ENCODE assay signal across 27 cellular contexts in the genomic region with DNA sequence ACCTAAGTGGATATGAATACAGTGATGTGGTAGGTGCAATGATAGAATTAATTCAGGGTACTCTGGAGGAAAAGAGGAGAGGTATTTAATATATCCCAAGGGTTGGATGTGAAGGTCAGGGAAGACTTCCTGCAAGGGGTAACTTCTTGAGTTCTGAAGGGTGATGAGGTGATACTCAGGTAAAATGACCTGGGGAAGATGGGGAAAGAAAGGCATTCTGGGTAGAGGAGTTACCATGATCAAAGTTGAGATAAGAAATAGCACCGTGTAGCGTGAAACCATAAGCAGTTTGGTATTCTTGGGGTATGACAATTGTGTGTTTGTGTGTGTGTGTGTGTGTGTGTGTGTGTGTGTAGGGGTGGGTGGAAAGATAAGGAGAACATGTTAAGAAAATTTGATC.
A peak's percentile ranks its signal among the peaks of the same experiment; 100 is the strongest.
DNase-seq lines count a peak whose midpoint lies in the region; TF ChIP-seq lines count a peak whose summit lies in the region.
"Had no signal": no experiment of that assay in that cellular context is flagged by ENCODE, and none has a peak within 500 bp of the region (broad histone marks: within the 10 kb centered on the region; RNA-seq: fewer than 3 reads in every experiment).

No MANE protein-coding gene starts in this region.

- no peaks in the 10 kb centered on the region for H4K20me1 ChIP-seq in osteoblast (ENCODE audit: insufficient read depth, low read length)
- H4K20me1 ChIP-seq: BLaER1; BLaER1 treated with 17β-estradiol and CSF1 and Interleukin-3, amounts not matched to agents 10 nM and 100 nM had no signal

- DNase-seq in osteoblast (ENCODE audit: insufficient read length, low spot score, missing footprints) (peak; percentile 58), NCI-H2029 (lab: John Stamatoyannopoulos, UW) (no peak)
- DNase-seq: 8988T; ACHN; AML-193; BE2C; C1 segment of cervical spinal cord; Caco-2; Calu3; CD4-positive, alpha-beta memory T cell; CD4-positive, alpha-beta T cell; CD4-positive, CD25-positive, alpha-beta regulatory T cell; CD8-positive, alpha-beta memory T cell; CD8-positive, alpha-beta T cell; COR-L47; DMS 273 treated with DMSO at 0.1 percent for 48 hours; DMS153; DMS53; DMS79; DMS79 treated with DMSO at 0.1 percent for 48 hours; DND-41; EL had no signal

- H3K4me3 ChIP-seq in osteoblast (ENCODE audit: insufficient read depth, low read length), result no peak overlapping the region
- H3K4me3 ChIP-seq: A549; BLaER1; BLaER1 treated with 17β-estradiol and CSF1 and Interleukin-3, amounts not matched to agents 10 nM and 100 nM had no signal

- H3K27ac ChIP-seq in osteoblast (ENCODE audit: low read depth, low read length), result no peak overlapping the region
- H3K27ac ChIP-seq: 22Rv1; A549; BLaER1; BLaER1 treated with 17β-estradiol and CSF1 and Interleukin-3, amounts not matched to agents 10 nM and 100 nM; C4-2B had no signal

- no peak overlapping the region for H3K4me2 ChIP-seq in osteoblast (ENCODE audit: insufficient read depth, low read length)
- H3K4me2 ChIP-seq: A549; BLaER1; BLaER1 treated with 17β-estradiol and CSF1 and Interleukin-3, amounts not matched to agents 10 nM and 100 nM had no signal

- no peak overlapping the region for H2AFZ ChIP-seq in osteoblast (ENCODE audit: low read length)

- H3K4me1 ChIP-seq in osteoblast (ENCODE audit: insufficient read depth, low read length), result no peaks in the 10 kb centered on the region
- H3K4me1 ChIP-seq: A549; BLaER1; BLaER1 treated with 17β-estradiol and CSF1 and Interleukin-3, amounts not matched to agents 10 nM and 100 nM; Caco-2 had no signal

- H3K9me3 ChIP-seq in osteoblast (ENCODE audit: low read depth, low read length), result peaks cover 4% of the 10 kb centered on the region
- H3K9me3 ChIP-seq: A549; BE2C; BLaER1; BLaER1 treated with 17β-estradiol and CSF1 and Interleukin-3, amounts not matched to agents 10 nM and 100 nM; Caco-2 had no signal

- H3K79me2 ChIP-seq in osteoblast (ENCODE audit: insufficient read depth, low read length), result no peaks in the 10 kb centered on the region

- no peaks in the 10 kb centered on the region for H3K27me3 ChIP-seq in osteoblast (ENCODE audit: insufficient read depth, low read length)
- H3K27me3 ChIP-seq: BE2C; BLaER1; BLaER1 treated with 17β-estradiol and CSF1 and Interleukin-3, amounts not matched to agents 10 nM and 100 nM had no signal

- TF ChIP-seq CTCF in osteoblast (IDR thresholded peaks at IDR 0.05; ENCODE audit: extremely low read depth, low read depth, low read length), result no peak

- no peaks in the 10 kb centered on the region for H3K36me3 ChIP-seq in osteoblast (ENCODE audit: insufficient read depth, low read length)
- H3K36me3 ChIP-seq: BE2C; BLaER1; BLaER1 treated with 17β-estradiol and CSF1 and Interleukin-3, amounts not matched to agents 10 nM and 100 nM had no signal
